ENCODE assay signal across 8 cellular contexts in genomic region chr3:46693038-46693896, GRCh38. TPM values are rescaled to one million over a fixed set of nuclear protein-coding genes. Genes with fewer than 3 reads are reported as not detected.
DNase-seq lines count a peak whose midpoint lies in the region; ATAC-seq and TF ChIP-seq lines count a peak whose summit lies in the region.

Gene ALS2CL, minus strand, starts transcription at chr3:46693679. Its CDS starts 4,239 bp downstream, at chr3:46689440.

- TF ChIP-seq POLR2A in stomach (IDR thresholded peaks at IDR 0.05): no peak

- H3K9me3 ChIP-seq in esophagus (ENCODE audit: control insufficient read depth in 2 of 2, insufficient read depth in 1 of 2, low read depth in 1 of 2, low read length in 1 of 2): no peaks in the 10 kb centered on the region
- H3K9me3 ChIP-seq in stomach: no peaks in the 10 kb centered on the region

- H3K4me3 Mint-ChIP-seq in natural killer cell treated with Interleukin-12 subunit alpha and Interleukin-12 subunit beta and Interleukin-15 and Interleukin-18, amount 100 ng/mL, for 72 hours: peak within 1 kb of the TSS; percentile 71

- H3K36me3 ChIP-seq in esophagus (ENCODE audit: control insufficient read depth in 2 of 2, insufficient read depth in 2 of 2, low read length in 1 of 2) (peaks cover 0 to 11% of the 10 kb centered on the region in 2 donors), stomach (peaks cover 0 to 4% (median 0%) of the 10 kb centered on the region in 4 donors)

- H3K27ac ChIP-seq in esophagus (ENCODE audit: low read depth in 2 of 2, low read length in 1 of 2): peak within 1 kb of the TSS; percentile 96 to 97
- peak within 1 kb of the TSS; percentile 47 to 86 (median 86) for H3K27ac ChIP-seq in stomach

- no peaks in the 10 kb centered on the region for H3K36me3 Mint-ChIP-seq in natural killer cell treated with Interleukin-12 subunit alpha and Interleukin-12 subunit beta and Interleukin-15 and Interleukin-18, amount 100 ng/mL, for 72 hours

- no peak for TF ChIP-seq CTCF in stomach (IDR thresholded peaks at IDR 0.05)

- H3K27ac Mint-ChIP-seq in natural killer cell treated with Interleukin-12 subunit alpha and Interleukin-12 subunit beta and Interleukin-15 and Interleukin-18, amount 100 ng/mL, for 72 hours: no peak within 1 kb of the TSS

- peak; percentile 12 for DNase-seq in DMS114 treated with DMSO at 0.1 percent for 48 hours (lab: John Stamatoyannopoulos, UW; ENCODE audit: unreplicated experiment)
- peak; percentile 5 for DNase-seq in NAMALWA (ENCODE audit: low spot score)
- DNase-seq in activated T-cell treated with anti-CD3 and anti-CD28 coated beads, Interleukin-2, amount 50 U/mL, for 1 hour: peak; percentile 83
- no peak for DNase-seq in natural killer cell treated with Interleukin-12 subunit alpha and Interleukin-12 subunit beta and Interleukin-15 and Interleukin-18, amount 100 ng/mL, for 72 hours (ENCODE audit: low spot score)
- DNase-seq in stomach: peak; percentile 72

- H3K4me1 Mint-ChIP-seq in natural killer cell treated with Interleukin-12 subunit alpha and Interleukin-12 subunit beta and Interleukin-15 and Interleukin-18, amount 100 ng/mL, for 72 hours (ENCODE audit: low read depth in 2 of 2): peaks cover 15 to 17% of the 10 kb centered on the region in 2 donors

- intact Hi-C loops in stomach (cut with DNase I; ENCODE audit: low total_unique reads): no loop called here

- no peak for TF ChIP-seq EP300 in stomach (IDR thresholded peaks at IDR 0.05)

- WGBS in esophagus, 2 donors: 0 to 1% methylated on average over 52 to 72 of the region's 72 CpGs
- 0 to 3% (median 1%) methylated on average over 30 to 72 of the region's 72 CpGs for WGBS in stomach, 5 donors

- no peaks in the 10 kb centered on the region for H3K9me3 Mint-ChIP-seq in natural killer cell treated with Interleukin-12 subunit alpha and Interleukin-12 subunit beta and Interleukin-15 and Interleukin-18, amount 100 ng/mL, for 72 hours

- H3K27me3 Mint-ChIP-seq in natural killer cell treated with Interleukin-12 subunit alpha and Interleukin-12 subunit beta and Interleukin-15 and Interleukin-18, amount 100 ng/mL, for 72 hours: peaks cover 0 to 11% of the 10 kb centered on the region in 2 donors

- H3K4me1 ChIP-seq in esophagus (ENCODE audit: control insufficient read depth in 2 of 2, insufficient read depth in 2 of 2, low read length in 1 of 2): peaks cover 10 to 40% of the 10 kb centered on the region in 2 donors
- peaks cover 36 to 70% (median 61%) of the 10 kb centered on the region in 4 donors for H3K4me1 ChIP-seq in stomach

- H3K4me3 ChIP-seq in esophagus (ENCODE audit: low read depth in 1 of 2, low read length in 2 of 2) (peak within 1 kb of the TSS; percentile 81 to 89), stomach (peak within 1 kb of the TSS; percentile 67 to 78 (median 74))

- no peaks in the 10 kb centered on the region for H3K27me3 ChIP-seq in esophagus (ENCODE audit: control insufficient read depth in 1 of 2, insufficient read depth in 2 of 2, low read length in 2 of 2)
- peaks cover 0 to 3% (median 0%) of the 10 kb centered on the region in 3 donors for H3K27me3 ChIP-seq in stomach

- ATAC-seq in natural killer cell treated with Interleukin-12 subunit alpha and Interleukin-12 subunit beta and Interleukin-15 and Interleukin-18, amount 100 ng/mL, for 72 hours: peak; percentile 75 to 81
- ATAC-seq in HG02678 (IDR thresholded peaks at IDR 0.05; ENCODE audit: unreplicated experiment): no peak
- ATAC-seq in GM21447 (IDR thresholded peaks at IDR 0.05; ENCODE audit: unreplicated experiment): no peak

RNA-seq across cellular contexts. Expression of gene ALS2CL, which starts in this region (rescaled TPM):
- polyA plus RNA-seq in esophagus: 100 to 1,000 TPM in 1 of 2 donors, 10 to 100 TPM in 1; 95.0 to 225 TPM
- total RNA-seq in natural killer cell treated with Interleukin-12 subunit alpha and Interleukin-12 subunit beta and Interleukin-15 and Interleukin-18, amount 100 ng/mL, for 72 hours: under 1 TPM in 1 of 2 donors, not detected in 1; 0.11 TPM
- 100 to 1,000 TPM in 1 of 5 donors, 10 to 100 TPM in 4; 10.8 to 107 (median 50.0) TPM for total RNA-seq in stomach
- 100 to 1,000 TPM in 1 of 3 donors, 1 to 10 TPM in 2; 5.3 to 103 (median 9.3) TPM for polyA plus RNA-seq in stomach

Comparison
In these comparisons a context has a peak if more than half of its experiments do, and no peak if none do; other contexts are left out.
1. RNA of gene ALS2CL (total RNA-seq): 10.8 to 107 TPM in stomach; 0.11 TPM in natural killer cell treated with Interleukin-12 subunit alpha and Interleukin-12 subunit beta and Interleukin-15 and Interleukin-18, amount 100 ng/mL, for 72 hours; every median in the first group is over 10 times any median in the second.
2. Peak in ATAC-seq in natural killer cell treated with Interleukin-12 subunit alpha and Interleukin-12 subunit beta and Interleukin-15 and Interleukin-18, amount 100 ng/mL, for 72 hours; RNA of the gene not detected or under 1 TPM.